In the genomic region with DNA sequence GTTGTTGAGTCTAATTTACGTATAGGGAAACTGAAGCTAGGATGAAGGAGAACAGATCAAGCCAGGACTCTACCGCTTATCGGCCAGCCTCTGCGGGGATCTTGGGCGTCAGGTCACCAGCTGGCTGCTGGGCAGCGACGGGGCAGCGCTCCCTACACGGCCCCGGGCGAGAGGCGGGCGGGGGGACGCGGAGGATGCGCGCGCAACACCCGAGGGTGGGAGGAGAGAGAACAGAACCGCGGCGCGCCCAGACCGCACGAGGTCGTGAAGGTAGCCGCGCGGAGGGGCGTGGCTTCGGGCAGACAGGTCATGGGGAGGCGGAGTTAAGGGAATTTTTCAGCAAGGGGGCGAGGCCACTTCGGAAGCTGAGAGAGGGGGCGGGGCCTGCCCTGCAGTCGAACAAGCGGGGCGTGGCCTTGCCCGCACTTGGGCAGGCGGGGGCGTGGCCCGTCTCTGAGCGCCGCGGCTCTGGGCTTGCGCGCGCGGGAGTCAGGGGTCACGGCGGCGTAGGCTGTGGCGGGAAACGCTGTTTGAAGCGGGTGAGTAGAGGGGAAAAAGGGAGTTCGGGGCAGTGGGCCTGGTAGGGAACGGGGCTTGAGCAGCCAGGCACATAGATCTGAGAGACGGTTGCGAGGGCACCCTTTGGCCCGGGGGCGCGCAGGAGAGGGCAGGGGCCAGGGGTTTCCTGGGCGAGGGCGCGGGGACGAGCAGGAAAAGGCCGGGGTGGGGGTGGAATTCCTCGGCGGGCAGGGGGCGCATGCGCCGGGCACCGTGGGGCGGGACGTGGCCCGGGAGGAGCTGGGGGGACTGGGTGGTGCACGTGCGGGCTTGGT, we compare ENCODE assay signal across 8 cellular contexts. TPM values are rescaled to one million over a fixed set of nuclear protein-coding genes. Genes with fewer than 3 reads are reported as not detected.
DNase-seq lines count a peak whose midpoint lies in the region; ATAC-seq and TF ChIP-seq lines count a peak whose summit lies in the region.

Gene POLD1 (plus strand): TSS at position 496 of the 833 bp plus-strand sequence. CDS start 14,505 bp downstream, outside the sequence.

- H4K91ac ChIP-seq in trophoblast cell (ENCODE audit: low read depth, low read length), result peak within 1 kb of the TSS; percentile 76

- no peak for TF ChIP-seq EP300 in transverse colon (IDR thresholded peaks at IDR 0.05; ENCODE audit: low read depth)

- H3K4me2 ChIP-seq in trophoblast cell (ENCODE audit: low read length), result peak within 1 kb of the TSS; percentile 96

- peak within 1 kb of the TSS; percentile 66 for H4K12ac ChIP-seq in trophoblast cell (ENCODE audit: low read depth, low read length)

- no peak within 1 kb of the TSS for H2BK12ac ChIP-seq in trophoblast cell (ENCODE audit: low read length)

- no peak within 1 kb of the TSS for H2AK5ac ChIP-seq in trophoblast cell (ENCODE audit: low read length)

- H3K9me3 ChIP-seq in adipocyte (ENCODE audit: control insufficient read depth, low read length), result no peaks in the 10 kb centered on the region
- no peaks in the 10 kb centered on the region for H3K9me3 ChIP-seq in cardiac muscle cell (ENCODE audit: low read depth)
- H3K9me3 ChIP-seq in trophoblast cell (ENCODE audit: insufficient read depth, low read depth, low read length), result no peaks in the 10 kb centered on the region
- H3K9me3 ChIP-seq in transverse colon, result no peaks in the 10 kb centered on the region

- TF ChIP-seq CTCF in GM12865 (IDR thresholded peaks at IDR 0.05; ENCODE audit: insufficient read depth, low read depth, low read length, missing control alignments) (no peak), cardiac muscle cell (IDR thresholded peaks at IDR 0.05; ENCODE audit: low read depth, low read length) (no peak), transverse colon (IDR thresholded peaks at IDR 0.05) (peak in 1 of 5 experiments; percentile 3)

- H3K23ac ChIP-seq in trophoblast cell (ENCODE audit: low read length), result no peak within 1 kb of the TSS

- intact Hi-C loops in transverse colon (cut with DNase I; ENCODE audit: low total_unique reads), result no loop called here

- H3K9ac ChIP-seq in adipocyte (ENCODE audit: low read length) (peak within 1 kb of the TSS; percentile 82), trophoblast cell (ENCODE audit: low read length) (peak within 1 kb of the TSS; percentile 84)

- WGBS in trophoblast cell (ENCODE audit: extremely low coverage, insufficient coverage, insufficient read length), result no CpG with 5 or more reads among the region's 78 CpGs
- WGBS in transverse colon (ENCODE audit: low coverage in 1 of 2), 2 donors, result 0% methylated on average over 9 to 76 of the region's 78 CpGs

- peak; percentile 65 for TF ChIP-seq POLR2A in transverse colon (IDR thresholded peaks at IDR 0.05)

- H3K4me3 ChIP-seq in GM12865 (ENCODE audit: low read depth, low read length) (peak within 1 kb of the TSS; percentile 86), adipocyte (ENCODE audit: low read length) (peak within 1 kb of the TSS; percentile 81), cardiac muscle cell (peak within 1 kb of the TSS; percentile 45), trophoblast cell (ENCODE audit: low read depth, low read length) (peak within 1 kb of the TSS; percentile 87), transverse colon (peak within 1 kb of the TSS; percentile 55 to 97 (median 58))

- H3K36me3 ChIP-seq in adipocyte (ENCODE audit: control insufficient read depth, insufficient read depth, low read length, severe bottlenecking) (peaks cover 25% of the 10 kb centered on the region), cardiac muscle cell (peaks cover 7% of the 10 kb centered on the region), trophoblast cell (ENCODE audit: control insufficient read depth in 1 of 2, insufficient read depth in 2 of 2, low read length in 2 of 2) (peaks cover 56% of the 10 kb centered on the region in 2 experiments), transverse colon (peaks cover 0 to 22% (median 8%) of the 10 kb centered on the region in 4 donors)

- no peak within 1 kb of the TSS for H2BK120ac ChIP-seq in trophoblast cell (ENCODE audit: insufficient read depth, low read length, poor library complexity)

- H3K27me3 ChIP-seq in adipocyte (replicated peaks; ENCODE audit: control insufficient read depth, insufficient read depth, low read length), result no peaks in the 10 kb centered on the region
- H3K27me3 ChIP-seq in cardiac muscle cell, result no peaks in the 10 kb centered on the region
- H3K27me3 ChIP-seq in trophoblast cell (ENCODE audit: insufficient read depth, low read length), result no peaks in the 10 kb centered on the region
- no peaks in the 10 kb centered on the region for H3K27me3 ChIP-seq in transverse colon

- H3K14ac ChIP-seq in trophoblast cell (ENCODE audit: low read length), result peak within 1 kb of the TSS; percentile 85

- H3K18ac ChIP-seq in trophoblast cell (ENCODE audit: low read length), result peak within 1 kb of the TSS; percentile 84

- peaks cover 4% of the 10 kb centered on the region for H3K79me1 ChIP-seq in trophoblast cell (ENCODE audit: low read length)

- in situ Hi-C loops in transverse colon (cut with MboI; ENCODE audit: low pct_ligation_motif_present in 1 of 4, low pct_unique_long_range_greater_than_20kb in 1 of 4, low sequenced_read_pairs in 3 of 4), result no loop called here

- peak within 1 kb of the TSS; percentile 48 for H3K27ac ChIP-seq in cardiac muscle cell
- H3K27ac ChIP-seq in trophoblast cell (ENCODE audit: low read depth, low read length), result peak within 1 kb of the TSS; percentile 53
- peak within 1 kb of the TSS; percentile 69 to 93 (median 87) for H3K27ac ChIP-seq in transverse colon

- peak within 1 kb of the TSS; percentile 92 for H2AFZ ChIP-seq in trophoblast cell (ENCODE audit: insufficient read depth, low read length, poor library complexity)

- H4K8ac ChIP-seq in trophoblast cell (ENCODE audit: low read depth, low read length), result peak within 1 kb of the TSS; percentile 90

- peaks cover 10% of the 10 kb centered on the region for H3K79me2 ChIP-seq in trophoblast cell (ENCODE audit: control insufficient read depth, insufficient read depth, low read length, poor library complexity)

- peak within 1 kb of the TSS; percentile 74 for H2BK5ac ChIP-seq in trophoblast cell (ENCODE audit: low read depth, low read length, poor library complexity)

- peaks cover 27% of the 10 kb centered on the region for H3K4me1 ChIP-seq in adipocyte (ENCODE audit: control insufficient read depth, insufficient read depth, low read length)
- peaks cover 19% of the 10 kb centered on the region for H3K4me1 ChIP-seq in cardiac muscle cell (ENCODE audit: low read depth)
- peaks cover 3 to 12% of the 10 kb centered on the region in 2 experiments for H3K4me1 ChIP-seq in trophoblast cell (ENCODE audit: control insufficient read depth in 1 of 2, insufficient read depth in 2 of 2, low read length in 2 of 2)
- H3K4me1 ChIP-seq in transverse colon, result peaks cover 5 to 17% (median 13%) of the 10 kb centered on the region in 4 donors

- DNase-seq in GM12865 (ENCODE audit: low read depth) (peak; percentile 100), NCI-H1436 (lab: John Stamatoyannopoulos, UW) (peak; percentile 100), T follicular helper cell (ENCODE audit: low read depth) (peak; percentile 99), adipocyte (ENCODE audit: low read depth) (peak; percentile 99), cardiac muscle cell (ENCODE audit: low read depth in 1 of 2, low spot score in 1 of 2) (peak; percentile 98 to 100), trophoblast cell (peak; percentile 98 to 99), transverse colon (peak; percentile 99)

- peak; percentile 93 for ATAC-seq in HG02798 (IDR thresholded peaks at IDR 0.05; ENCODE audit: poor library complexity, unreplicated experiment)

- H3K4ac ChIP-seq in trophoblast cell (ENCODE audit: low read depth, low read length), result peak within 1 kb of the TSS; percentile 37

RNA-seq across cellular contexts. Expression of gene POLD1, which starts in this region (rescaled TPM):
- 70.7 and 73.8 TPM in 2 replicates for total RNA-seq in cardiac muscle cell
- 62.3 and 74.3 TPM in 2 replicates for polyA plus RNA-seq in cardiac muscle cell
- 42.3 and 44.2 TPM in 2 replicates for polyA plus RNA-seq in trophoblast cell (2013)
- total RNA-seq in transverse colon, result 10 to 100 TPM; 14.6 to 59.1 (median 25.9) TPM

Comparison
In these comparisons a context has a peak if more than half of its experiments do, and no peak if none do; other contexts are left out.
1. Peak in every context shown above with its lines: DNase-seq, ATAC-seq, H3K4me3 ChIP-seq and H3K27ac ChIP-seq.